Comparison of ENCODE assay signal across 33 cellular contexts in the genomic region with DNA sequence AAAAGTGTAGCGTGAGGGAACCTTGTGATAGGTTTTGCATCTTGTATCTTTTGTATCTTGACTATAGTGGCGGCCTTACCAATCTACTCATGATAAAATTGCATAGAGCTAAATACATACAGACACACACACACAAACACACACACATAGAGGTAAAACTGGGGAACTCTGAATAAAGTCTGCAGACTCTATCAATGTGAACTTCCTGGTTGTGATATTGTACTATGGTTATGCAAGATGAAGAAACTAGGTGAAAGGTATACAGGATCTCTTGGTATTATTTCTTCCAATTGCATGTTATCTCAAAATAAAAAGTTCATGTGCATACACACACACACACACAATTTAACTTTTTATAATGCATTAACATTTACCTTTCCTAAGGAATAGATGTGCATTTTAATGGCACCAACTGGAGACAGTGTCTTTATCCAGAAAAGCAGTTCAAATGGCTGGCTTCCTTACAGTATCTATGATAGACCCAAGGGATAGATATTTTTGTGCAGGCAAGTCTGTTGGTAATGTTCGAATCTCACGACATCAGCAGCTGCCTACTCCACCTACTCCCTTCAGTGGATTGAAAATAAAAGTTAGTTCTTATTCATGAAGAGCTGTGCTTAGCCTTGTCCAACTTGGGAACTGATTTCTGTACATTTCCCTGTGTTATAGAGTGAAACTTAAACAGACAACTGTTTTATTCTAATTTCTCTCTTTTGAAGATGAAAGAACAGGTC. TPM values are rescaled to one million over a fixed set of nuclear protein-coding genes. Genes with fewer than 3 reads are reported as not detected.
"Had no signal": no experiment of that assay in that cellular context is flagged by ENCODE, and none has a peak within 500 bp of the region (broad histone marks: within the 10 kb centered on the region; RNA-seq: fewer than 3 reads in every experiment).

No MANE protein-coding gene starts in this region.

- H3K27me3 ChIP-seq: ascending aorta, cardiac muscle cell had no signal

- H3K36me3 ChIP-seq: ascending aorta, cardiac muscle cell, WERI-Rb-1 had no signal

- H3K4me3 ChIP-seq: ascending aorta, cardiac muscle cell, K562, PC-9 had no signal

- H3K9me3 Mint-ChIP-seq: activated CD4-positive, alpha-beta memory T cell treated with anti-CD3 and anti-CD28 coated beads, Interleukin-2, amount 10 ng/mL, durations not matched to agents 7 days and 5 days; activated naive CD8-positive, alpha-beta T cell treated with anti-CD3 and anti-CD28 coated beads, Interleukin-2, amount 10 ng/mL, durations not matched to agents 7 days and 5 days; activated T-cell treated with anti-CD3 and anti-CD28 coated beads, Interleukin-2, amount 50 U/mL, for 72 hours; activated T-helper 2 cell treated with anti-CD3 and anti-CD28 coated beads, Interferon-gamma antibody, Interleukin-2, Interleukin-4, amounts not matched to agents 10 μg/mL and 5 μg/mL and 100 μg/mL, durations not matched to agents 14 hours and 24 hours and 36 hours had no signal

- FAIRE-seq: K562, RCC 7860 had no signal

- H3K27ac Mint-ChIP-seq: activated CD4-positive, alpha-beta memory T cell treated with anti-CD3 and anti-CD28 coated beads, Interleukin-2, amount 10 ng/mL, durations not matched to agents 7 days and 5 days; activated CD8-positive, alpha-beta memory T cell treated with anti-CD3 and anti-CD28 coated beads, Interleukin-2, amount 10 ng/mL, durations not matched to agents 7 days and 5 days; activated naive CD4-positive, alpha-beta T cell treated with anti-CD3 and anti-CD28 coated beads, Interleukin-2, amount 50 U/mL, for 24 hours; activated naive CD8-positive, alpha-beta T cell treated with anti-CD3 and anti-CD28 coated beads, Interleukin-2, amount 10 ng/mL, durations not matched to agents 7 days and 5 days; activated T-cell treated with anti-CD3 and anti-CD28 coated beads, Interleukin-2, amount 50 U/mL, for 72 hours; activated T-helper 2 cell treated with anti-CD3 and anti-CD28 coated beads, Interferon-gamma antibody, Interleukin-2, Interleukin-4, amounts not matched to agents 10 μg/mL and 5 μg/mL and 100 μg/mL, durations not matched to agents 14 hours and 24 hours and 36 hours had no signal

- H3K27ac ChIP-seq: ascending aorta, cardiac muscle cell, PC-9, RWPE1, WERI-Rb-1 had no signal

- H3K4me3 Mint-ChIP-seq: activated CD4-positive, alpha-beta memory T cell treated with anti-CD3 and anti-CD28 coated beads, Interleukin-2, amount 10 ng/mL, durations not matched to agents 7 days and 5 days; activated CD8-positive, alpha-beta memory T cell treated with anti-CD3 and anti-CD28 coated beads, Interleukin-2, amount 10 ng/mL, durations not matched to agents 7 days and 5 days; activated naive CD4-positive, alpha-beta T cell treated with anti-CD3 and anti-CD28 coated beads, Interleukin-2, amount 50 U/mL, for 24 hours; activated naive CD8-positive, alpha-beta T cell treated with anti-CD3 and anti-CD28 coated beads, Interleukin-2, amount 10 ng/mL, durations not matched to agents 7 days and 5 days; activated T-cell treated with anti-CD3 and anti-CD28 coated beads, Interleukin-2, amount 50 U/mL, for 72 hours had no signal

- ATAC-seq: activated CD8-positive, alpha-beta memory T cell treated with anti-CD3 and anti-CD28 coated beads, Interleukin-2, amount 10 ng/mL, durations not matched to agents 7 days and 5 days; activated T-cell treated with anti-CD3 and anti-CD28 coated beads, Interleukin-2, amount 50 U/mL, for 72 hours; K562; Right ventricle myocardium inferior had no signal

- H3K4me1 Mint-ChIP-seq: activated CD4-positive, alpha-beta memory T cell treated with anti-CD3 and anti-CD28 coated beads, Interleukin-2, amount 10 ng/mL, durations not matched to agents 7 days and 5 days; activated CD8-positive, alpha-beta memory T cell treated with anti-CD3 and anti-CD28 coated beads, Interleukin-2, amount 10 ng/mL, durations not matched to agents 7 days and 5 days; activated naive CD4-positive, alpha-beta T cell treated with anti-CD3 and anti-CD28 coated beads, Interleukin-2, amount 50 U/mL, for 24 hours; activated naive CD8-positive, alpha-beta T cell treated with anti-CD3 and anti-CD28 coated beads, Interleukin-2, amount 10 ng/mL, durations not matched to agents 7 days and 5 days had no signal

- H3K36me3 Mint-ChIP-seq: activated CD8-positive, alpha-beta memory T cell treated with anti-CD3 and anti-CD28 coated beads, Interleukin-2, amount 10 ng/mL, durations not matched to agents 7 days and 5 days; activated naive CD4-positive, alpha-beta T cell treated with anti-CD3 and anti-CD28 coated beads, Interleukin-2, amount 50 U/mL, for 24 hours; activated naive CD8-positive, alpha-beta T cell treated with anti-CD3 and anti-CD28 coated beads, Interleukin-2, amount 10 ng/mL, durations not matched to agents 7 days and 5 days had no signal

- H3K9me3 ChIP-seq: ascending aorta had no signal

- DNase-seq: activated CD4-positive, alpha-beta memory T cell treated with anti-CD3 and anti-CD28 coated beads, Interleukin-2, amount 10 ng/mL, durations not matched to agents 7 days and 5 days; activated CD4-positive, alpha-beta T cell treated with anti-CD3 and anti-CD28 coated beads for 1 hour; activated CD4-positive, alpha-beta T cell treated with anti-CD3 and anti-CD28 coated beads for 48 hours; activated CD4-positive, CD25-positive, alpha-beta regulatory T cell; activated CD8-positive, alpha-beta memory T cell treated with anti-CD3 and anti-CD28 coated beads for 24 hours; activated CD8-positive, alpha-beta memory T cell treated with anti-CD3 and anti-CD28 coated beads, Interleukin-2, amount 10 ng/mL, durations not matched to agents 7 days and 5 days; activated gamma-delta T cell; activated naive CD4-positive, alpha-beta T cell treated with Interleukin-2 at 50 U/mL for 16 hours; activated naive CD8-positive, alpha-beta T cell treated with anti-CD3 and anti-CD28 coated beads, Interleukin-2, amount 10 ng/mL, durations not matched to agents 7 days and 5 days; activated T-cell treated with anti-CD3 and anti-CD28 coated beads, Interleukin-2, amount 50 U/mL, for 1 hour; activated T-cell treated with anti-CD3 and anti-CD28 coated beads, Interleukin-2, amount 50 U/mL, for 72 hours; NCI-H1092; NCI-H1436 treated with DMSO at 0.1 percent for 48 hours; NCI-H1694 treated with DMSO at 0.1 percent for 48 hours; NCI-H2029; NCI-H345; NCI-H510A; NCI-H526; NCI-H748 treated with DMSO at 0.1 percent for 48 hours; NK-92 treated with Interleukin-12 subunit alpha and Interleukin-12 subunit beta, amount 100 ng/mL, for 24 hours; PC-9; SIG-M5; T1000; WERI-Rb-1 had no signal

RNA-seq across cellular contexts. Expression of a gene that starts 47.0 kb away (rescaled TPM):
- total RNA-seq: T-helper 2 cell treated with Interferon-gamma antibody and Interleukin-4, amounts not matched to agents 100 ng/mL and 5 ng/mL, for 36 hours had no signal
